In the genomic region with DNA sequence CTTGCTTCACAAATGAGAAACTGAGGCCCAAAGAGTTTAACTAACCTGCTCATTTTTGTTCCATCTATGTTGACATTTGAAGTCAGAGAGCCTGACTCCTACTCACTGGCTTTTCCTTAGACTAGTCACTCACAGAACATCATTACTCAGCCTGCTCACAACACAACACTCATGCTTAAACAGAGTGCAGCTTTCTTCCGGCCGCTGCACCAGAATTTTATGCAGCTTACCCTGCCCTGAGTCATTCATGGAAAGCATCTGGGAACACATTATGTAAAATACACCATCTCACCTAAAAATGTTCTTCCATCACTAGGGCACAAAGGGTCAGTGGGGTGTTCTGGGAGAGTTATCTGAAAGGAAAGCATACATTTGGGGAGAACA, we compare ENCODE assay signal across 11 cellular contexts.
DNase-seq lines count a peak whose midpoint lies in the region; ATAC-seq and TF ChIP-seq lines count a peak whose summit lies in the region.
"Had no signal": no experiment of that assay in that cellular context is flagged by ENCODE, and none has a peak within 500 bp of the region (broad histone marks: within the 10 kb centered on the region; RNA-seq: fewer than 3 reads in every experiment).

No MANE protein-coding gene starts in this region.

- no peak overlapping the region for H2BK15ac ChIP-seq in neuronal stem cell (ENCODE audit: low read length)

- peak; percentile 77 for ATAC-seq in esophagus mucosa
- ATAC-seq in HG02840 (IDR thresholded peaks at IDR 0.05; ENCODE audit: low FRiP score, unreplicated experiment): no peak
- ATAC-seq in HG02970 (IDR thresholded peaks at IDR 0.05; ENCODE audit: low FRiP score, unreplicated experiment): no peak

- H3K4me2 ChIP-seq in neuronal stem cell (ENCODE audit: insufficient read depth, low read length, poor library complexity, severe bottlenecking): no peak overlapping the region

- no peak for TF ChIP-seq POLR2A in breast epithelium (IDR thresholded peaks at IDR 0.05)

- H3K4me1 ChIP-seq in breast epithelium: no peaks in the 10 kb centered on the region
- peaks cover 0 to 9% of the 10 kb centered on the region in 2 donors for H3K4me1 ChIP-seq in neuronal stem cell (ENCODE audit: control insufficient read depth in 2 of 2, insufficient read depth in 1 of 2, low read depth in 1 of 2, low read length in 2 of 2)
- H3K4me1 ChIP-seq in BE2C: peaks cover 5% of the 10 kb centered on the region; the same call in 1 of the 2 replicates

- H2BK12ac ChIP-seq in neuronal stem cell (ENCODE audit: low read length): no peak overlapping the region

- no TSS peak for BruUV-seq in MCF 10A (replicated peaks; lab: Mats Ljungman, UMichigan)

- peak; percentile 78 for DNase-seq in MCF 10A (ENCODE audit: unreplicated experiment)
- no peak for DNase-seq in breast epithelium (ENCODE audit: low spot score in 2 of 2)
- peak; percentile 41 for DNase-seq in HS-27A (ENCODE audit: low read depth)
- no peak for DNase-seq in neuronal stem cell (ENCODE audit: low spot score)
- no peak for DNase-seq in BE2C

- POLR2A ChIA-PET in MCF 10A (lab: Yijun Ruan, JAX): interaction anchor here (0.9 to 1.4 kb wide), 2 partner anchors 214 to 299 kb away, joined by 3 read pairs; no protein-coding TSS in a partner anchor

- H3K9me3 ChIP-seq in breast epithelium (no peaks in the 10 kb centered on the region), neuronal stem cell (replicated peaks in 1 of 2; ENCODE audit: control insufficient read depth in 2 of 2, insufficient read depth in 1 of 2, low read depth in 1 of 2, low read length in 2 of 2) (peaks cover 0 to 2% of the 10 kb centered on the region in 2 donors), BE2C (no peaks in the 10 kb centered on the region)
- H3K9me3 ChIP-seq: BLaER1 had no signal

- no peak overlapping the region for H3K23ac ChIP-seq in neuronal stem cell (ENCODE audit: low read depth, low read length, poor library complexity)

- no peak overlapping the region for H4K8ac ChIP-seq in neuronal stem cell (ENCODE audit: low read depth, low read length)

- H3K27me3 ChIP-seq in breast epithelium: no peaks in the 10 kb centered on the region
- H3K27me3 ChIP-seq in neuronal stem cell (ENCODE audit: control insufficient read depth in 3 of 3, insufficient read depth in 3 of 3, low read depth in 1 of 3, low read length in 3 of 3): no peaks in the 10 kb centered on the region
- H3K27me3 ChIP-seq in BE2C: no peaks in the 10 kb centered on the region
- H3K27me3 ChIP-seq: BLaER1 had no signal

- H3K4me3 ChIP-seq in breast epithelium: no peak overlapping the region
- H3K4me3 ChIP-seq in neuronal stem cell (ENCODE audit: low read length in 2 of 2): no peak overlapping the region
- no peak overlapping the region for H3K4me3 ChIP-seq in BE2C (ENCODE audit: low read depth, low read length)
- H3K4me3 ChIP-seq: BLaER1 had no signal

- no CpG with 5 or more reads among the region's 2 CpGs for WGBS in neuronal stem cell (ENCODE audit: extremely low coverage in 2 of 2, insufficient read length in 2 of 2, insufficient replicate concordance in 1 of 2), 2 donors

- H3K27me3 Mint-ChIP-seq in MCF 10A (ENCODE audit: insufficient read depth, unreplicated experiment): no peaks in the 10 kb centered on the region
- H3K27me3 Mint-ChIP-seq: activated naive CD8-positive, alpha-beta T cell had no signal

- H4K91ac ChIP-seq in neuronal stem cell (ENCODE audit: low read depth, low read length, poor library complexity): no peak overlapping the region

- no peaks in the 10 kb centered on the region for H3K36me3 Mint-ChIP-seq in MCF 10A (ENCODE audit: insufficient read depth, unreplicated experiment)
- H3K36me3 Mint-ChIP-seq: activated naive CD8-positive, alpha-beta T cell; mesothelial cell of epicardium had no signal

- H3K79me1 ChIP-seq in neuronal stem cell (ENCODE audit: low read depth, low read length): no peaks in the 10 kb centered on the region

- no peak overlapping the region for H3K4me3 Mint-ChIP-seq in MCF 10A (ENCODE audit: unreplicated experiment)
- H3K4me3 Mint-ChIP-seq: activated naive CD8-positive, alpha-beta T cell; mesothelial cell of epicardium had no signal

- no peak overlapping the region for H2BK5ac ChIP-seq in neuronal stem cell (ENCODE audit: low read length)

- H3K36me3 ChIP-seq in breast epithelium (no peaks in the 10 kb centered on the region), neuronal stem cell (replicated peaks in 1 of 2; ENCODE audit: control insufficient read depth in 2 of 2, insufficient read depth in 2 of 2, low read length in 2 of 2) (no peaks in the 10 kb centered on the region), BE2C (no peaks in the 10 kb centered on the region)
- H3K36me3 ChIP-seq: BLaER1 had no signal

- CTCF ChIA-PET in MCF 10A (lab: Yijun Ruan, JAX): interaction anchor here (0.6 kb wide), 1 partner anchor 659 kb away, joined by 3 read pairs; no protein-coding TSS in a partner anchor

- H3K9me3 Mint-ChIP-seq in MCF 10A (ENCODE audit: unreplicated experiment): no peaks in the 10 kb centered on the region
- H3K9me3 Mint-ChIP-seq: mesothelial cell of epicardium had no signal

- H3K4ac ChIP-seq in neuronal stem cell (ENCODE audit: low read length): no peak overlapping the region

- H3K9ac ChIP-seq in neuronal stem cell (ENCODE audit: low read depth, low read length, poor library complexity): no peak overlapping the region
- H3K9ac ChIP-seq: BLaER1 had no signal

- peaks cover 19% of the 10 kb centered on the region for H3K4me1 Mint-ChIP-seq in MCF 10A (ENCODE audit: insufficient read depth, unreplicated experiment)

- intact Hi-C loops in MCF 10A (cut with micrococcal nuclease) (loop anchor here (5.0 kb wide), 2 partner anchors 95 to 405 kb away; no protein-coding TSS in a partner anchor), breast epithelium (cut with DNase I; ENCODE audit: low total_unique reads) (no loop called here)

- H3K27ac ChIP-seq in breast epithelium (no peak overlapping the region), neuronal stem cell (replicated peaks; ENCODE audit: low read length) (no peak overlapping the region)
- H3K27ac ChIP-seq: BLaER1 had no signal

- H3K18ac ChIP-seq in neuronal stem cell (ENCODE audit: low read length): no peak overlapping the region

- peak overlapping the region; percentile 85 for H3K27ac Mint-ChIP-seq in MCF 10A (ENCODE audit: low read depth, unreplicated experiment)
- H3K27ac Mint-ChIP-seq: activated naive CD8-positive, alpha-beta T cell; mesothelial cell of epicardium had no signal

- no peak overlapping the region for H3K14ac ChIP-seq in neuronal stem cell (ENCODE audit: low read length)

- TF ChIP-seq CTCF in MCF 10A (IDR thresholded peaks at IDR 0.05; ENCODE audit: unreplicated experiment) (no peak), breast epithelium (IDR thresholded peaks at IDR 0.05) (no peak), BE2C (IDR thresholded peaks at IDR 0.05; ENCODE audit: low read depth, low read length) (no peak)

- H2AK5ac ChIP-seq in neuronal stem cell (ENCODE audit: low read depth, low read length): no peak overlapping the region

- H2BK120ac ChIP-seq in neuronal stem cell (ENCODE audit: low read depth, low read length): no peak overlapping the region

- H2AFZ ChIP-seq in neuronal stem cell (ENCODE audit: low read length): no peak overlapping the region

Comparison
In these comparisons a context has a peak if more than half of its experiments do, and no peak if none do; other contexts are left out.
1. DNase-seq: peak in MCF 10A (single experiment) and HS-27A (single experiment); none in breast epithelium (0 of 2), neuronal stem cell (single experiment) and BE2C (single experiment).